Comparison of ENCODE assay signal across 8 cellular contexts in the genomic region with DNA sequence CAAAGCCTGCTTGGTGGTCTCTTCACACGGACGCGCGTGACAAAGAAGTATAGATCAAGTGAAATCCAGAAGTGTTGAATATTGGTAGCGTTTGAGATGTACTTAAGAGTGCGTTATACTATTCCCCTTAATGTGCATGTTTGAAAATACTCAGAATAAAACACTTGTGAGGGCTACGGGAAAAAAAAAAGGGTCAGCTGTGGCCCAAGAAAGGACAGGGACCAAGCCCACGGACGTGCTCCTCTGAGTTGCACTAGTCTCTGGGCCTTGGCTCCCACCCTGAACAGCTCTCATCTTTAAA. TPM values are rescaled to one million over a fixed set of nuclear protein-coding genes. Genes with fewer than 3 reads are reported as not detected.
DNase-seq lines count a peak whose midpoint lies in the region; ATAC-seq and TF ChIP-seq lines count a peak whose summit lies in the region.

No MANE protein-coding gene starts in this region.

- no peaks in the 10 kb centered on the region for H3K36me3 ChIP-seq in testis (ENCODE audit: low read depth, missing control alignments)

- no peaks in the 10 kb centered on the region for H3K9me3 ChIP-seq in testis

- no peak for TF ChIP-seq POLR2A in testis (IDR thresholded peaks at IDR 0.05)

- H3K27me3 ChIP-seq in layer of hippocampus (ENCODE audit: control insufficient read depth, insufficient read depth, low read length) (no peaks in the 10 kb centered on the region), testis (no peaks in the 10 kb centered on the region)

- DNase-seq in T-helper 2 cell treated with Interferon-gamma antibody and Interleukin-4, amounts not matched to agents 5 μg/mL and 100 μg/mL, for 36 hours (ENCODE audit: low spot score) = no peak
- DNase-seq in T-helper 2 cell (no peak), testis (no peak), NCI-H2227 (lab: John Stamatoyannopoulos, UW; ENCODE audit: unreplicated experiment) (no peak)
- DNase-seq in activated naive CD8-positive, alpha-beta T cell treated with anti-CD3 and anti-CD28 coated beads, Interleukin-2, amount 10 ng/mL, durations not matched to agents 7 days and 5 days = no peak

- peak overlapping the region; percentile 99 for H3K27ac Mint-ChIP-seq in T-helper 2 cell treated with Interferon-gamma antibody and Interleukin-4, amounts not matched to agents 5 μg/mL and 100 μg/mL, for 36 hours
- peak overlapping the region; percentile 99 for H3K27ac Mint-ChIP-seq in activated naive CD8-positive, alpha-beta T cell treated with anti-CD3 and anti-CD28 coated beads, Interleukin-2, amount 10 ng/mL, durations not matched to agents 7 days and 5 days

- TF ChIP-seq CTCF in testis (IDR thresholded peaks at IDR 0.05) = no peak

- no peak for ATAC-seq in activated naive CD8-positive, alpha-beta T cell treated with anti-CD3 and anti-CD28 coated beads, Interleukin-2, amount 10 ng/mL, durations not matched to agents 7 days and 5 days (ENCODE audit: low read depth)
- ATAC-seq in GM21529 (IDR thresholded peaks at IDR 0.05; ENCODE audit: unreplicated experiment) (no peak), GM18502 (IDR thresholded peaks at IDR 0.05; ENCODE audit: poor library complexity, unreplicated experiment) (no peak)

- peaks cover 8% of the 10 kb centered on the region for H3K4me1 Mint-ChIP-seq in T-helper 2 cell treated with Interferon-gamma antibody and Interleukin-4, amounts not matched to agents 5 μg/mL and 100 μg/mL, for 36 hours (ENCODE audit: low read depth)
- peaks cover 12% of the 10 kb centered on the region for H3K4me1 Mint-ChIP-seq in activated naive CD8-positive, alpha-beta T cell treated with anti-CD3 and anti-CD28 coated beads, Interleukin-2, amount 10 ng/mL, durations not matched to agents 7 days and 5 days

- POLR2A ChIA-PET in activated naive CD8-positive, alpha-beta T cell treated with anti-CD3 and anti-CD28 coated beads, Interleukin-2, amount 10 ng/mL, durations not matched to agents 7 days and 5 days (lab: Charles Lee) = interaction anchor here (0.7 to 1.2 kb wide), 3 partner anchors 15 to 20 kb away, joined by 3 to 12 read pairs (median 3); a partner anchor contains a TSS

- H3K4me1 ChIP-seq in testis = peaks cover 5% of the 10 kb centered on the region

- H3K9me3 Mint-ChIP-seq in T-helper 2 cell treated with Interferon-gamma antibody and Interleukin-4, amounts not matched to agents 5 μg/mL and 100 μg/mL, for 36 hours = no peaks in the 10 kb centered on the region
- H3K9me3 Mint-ChIP-seq in activated naive CD8-positive, alpha-beta T cell treated with anti-CD3 and anti-CD28 coated beads, Interleukin-2, amount 10 ng/mL, durations not matched to agents 7 days and 5 days = no peaks in the 10 kb centered on the region

- H3K27me3 Mint-ChIP-seq in T-helper 2 cell treated with Interferon-gamma antibody and Interleukin-4, amounts not matched to agents 5 μg/mL and 100 μg/mL, for 36 hours (ENCODE audit: low read depth) = no peaks in the 10 kb centered on the region
- H3K27me3 Mint-ChIP-seq in activated naive CD8-positive, alpha-beta T cell treated with anti-CD3 and anti-CD28 coated beads, Interleukin-2, amount 10 ng/mL, durations not matched to agents 7 days and 5 days = no peaks in the 10 kb centered on the region

- H3K4me3 Mint-ChIP-seq in T-helper 2 cell treated with Interferon-gamma antibody and Interleukin-4, amounts not matched to agents 5 μg/mL and 100 μg/mL, for 36 hours = peak overlapping the region; percentile 99
- peak overlapping the region; percentile 97 for H3K4me3 Mint-ChIP-seq in activated naive CD8-positive, alpha-beta T cell treated with anti-CD3 and anti-CD28 coated beads, Interleukin-2, amount 10 ng/mL, durations not matched to agents 7 days and 5 days

- H3K27ac ChIP-seq in layer of hippocampus (ENCODE audit: low read depth, low read length) = peak overlapping the region; percentile 69
- peak overlapping the region; percentile 52 to 88 for H3K27ac ChIP-seq in testis

- peaks cover 27% of the 10 kb centered on the region for H3K36me3 Mint-ChIP-seq in T-helper 2 cell treated with Interferon-gamma antibody and Interleukin-4, amounts not matched to agents 5 μg/mL and 100 μg/mL, for 36 hours (ENCODE audit: low read depth)
- peaks cover 12% of the 10 kb centered on the region for H3K36me3 Mint-ChIP-seq in activated naive CD8-positive, alpha-beta T cell treated with anti-CD3 and anti-CD28 coated beads, Interleukin-2, amount 10 ng/mL, durations not matched to agents 7 days and 5 days

- intact Hi-C loops in testis (cut with DNase I; ENCODE audit: low total_unique reads) = no loop called here

- peak overlapping the region; percentile 77 to 80 for H3K4me3 ChIP-seq in testis

- 3 to 8% methylated on average over 9 of the region's 9 CpGs for WGBS in testis, 2 donors

RNA-seq across cellular contexts. Expression of a gene that starts 0.6 kb away (rescaled TPM):
- 10 to 100 TPM; 87.4 to 92.2 TPM for total RNA-seq in activated naive CD8-positive, alpha-beta T cell treated with anti-CD3 and anti-CD28 coated beads, Interleukin-2, amount 10 ng/mL, durations not matched to agents 7 days and 5 days
- 100 to 1,000 TPM; 105 to 109 TPM for total RNA-seq in testis
- 64.2 TPM for polyA plus RNA-seq in testis (ENCODE audit: insufficient read depth, low read depth, low replicate concordance)

RNA-seq across cellular contexts. Expression of a gene that starts 13.3 kb away (rescaled TPM):
- total RNA-seq in activated naive CD8-positive, alpha-beta T cell treated with anti-CD3 and anti-CD28 coated beads, Interleukin-2, amount 10 ng/mL, durations not matched to agents 7 days and 5 days = 1 to 10 TPM; 1.6 to 1.9 TPM
- total RNA-seq in testis = 10 to 100 TPM in 1 of 2 donors, 1 to 10 TPM in 1; 4.8 to 14.4 TPM
- polyA plus RNA-seq in testis (ENCODE audit: insufficient read depth, low read depth, low replicate concordance) = 27.2 TPM

RNA-seq across cellular contexts. Expression of a gene that starts 15.7 kb away (rescaled TPM):
- 10 to 100 TPM; 50.5 to 51.7 TPM for total RNA-seq in activated naive CD8-positive, alpha-beta T cell treated with anti-CD3 and anti-CD28 coated beads, Interleukin-2, amount 10 ng/mL, durations not matched to agents 7 days and 5 days
- total RNA-seq in testis = 10 to 100 TPM; 25.5 to 33.9 TPM
- polyA plus RNA-seq in testis (ENCODE audit: insufficient read depth, low read depth, low replicate concordance) = 24.4 TPM

RNA-seq across cellular contexts. Expression of a gene that starts 19.9 kb away (rescaled TPM):
- total RNA-seq in activated naive CD8-positive, alpha-beta T cell treated with anti-CD3 and anti-CD28 coated beads, Interleukin-2, amount 10 ng/mL, durations not matched to agents 7 days and 5 days = 100 to 1,000 TPM; 407 to 412 TPM
- 100 to 1,000 TPM; 198 to 262 TPM for total RNA-seq in testis
- 322 TPM for polyA plus RNA-seq in testis (ENCODE audit: insufficient read depth, low read depth, low replicate concordance)

RNA-seq across cellular contexts. Expression of a gene that starts 38.1 kb away (rescaled TPM):
- total RNA-seq in activated naive CD8-positive, alpha-beta T cell treated with anti-CD3 and anti-CD28 coated beads, Interleukin-2, amount 10 ng/mL, durations not matched to agents 7 days and 5 days = 1 to 10 TPM in 1 of 2 experiments, under 1 TPM in 1; 0.88 to 1.7 TPM
- total RNA-seq in testis = under 1 TPM; 0.37 to 0.47 TPM
- 1.0 TPM for polyA plus RNA-seq in testis (ENCODE audit: insufficient read depth, low read depth, low replicate concordance)
